8 cellular contexts compared by ENCODE assay signal in genomic region chr12:75334384-75335030, GRCh38. TPM values are rescaled to one million over a fixed set of nuclear protein-coding genes. Genes with fewer than 3 reads are reported as not detected.
DNase-seq lines count a peak whose midpoint lies in the region; ATAC-seq and TF ChIP-seq lines count a peak whose summit lies in the region.

Gene GLIPR1L1 (plus strand): TSS chr12:75334670. CDS start chr12:75334729, 59 bp downstream.

- ATAC-seq in GM23338: peak; percentile 94
- ATAC-seq in T-helper 17 cell: peak; percentile 83

- DNase-seq in GM23338 (ENCODE audit: low spot score) (peak; percentile 97), Kasumi-1 (lab: John Stamatoyannopoulos, UW) (peak; percentile 85 to 87), T-helper 17 cell (peak; percentile 58 to 74 (median 61)), astrocyte of the cerebellum (ENCODE audit: low read depth) (peak; percentile 87), hepatocyte (ENCODE audit: low spot score) (peak; percentile 92), retina (peak; percentile 89), SW480 (ENCODE audit: low spot score) (no peak)

- H3K36me3 ChIP-seq in GM23338 (ENCODE audit: insufficient read depth): no peaks in the 10 kb centered on the region
- H3K36me3 ChIP-seq in hepatocyte (replicated peaks; ENCODE audit: insufficient read depth, low read depth): no peaks in the 10 kb centered on the region

- H3K27ac Mint-ChIP-seq in GM23338 (no peak within 1 kb of the TSS), T-helper 17 cell (no peak within 1 kb of the TSS)

- H3K4me3 ChIP-seq in GM08714 (ENCODE audit: low read length): peak within 1 kb of the TSS; percentile 57
- H3K4me3 ChIP-seq in GM23338: peak within 1 kb of the TSS; percentile 47
- H3K4me3 ChIP-seq in astrocyte of the cerebellum (ENCODE audit: low read depth, low read length): peak within 1 kb of the TSS; percentile 52
- H3K4me3 ChIP-seq in hepatocyte: peak within 1 kb of the TSS; percentile 29

- peaks cover 5% of the 10 kb centered on the region; the same call in 1 of the 2 replicates for H3K4me1 ChIP-seq in GM23338 (ENCODE audit: insufficient read depth)
- H3K4me1 ChIP-seq in hepatocyte (ENCODE audit: insufficient read depth): no peaks in the 10 kb centered on the region

- H3K4me3 Mint-ChIP-seq in GM23338 (peak within 1 kb of the TSS; percentile 68), T-helper 17 cell (peak within 1 kb of the TSS; percentile 84)

- H3K4me2 ChIP-seq in GM23338 (peak within 1 kb of the TSS; percentile 65), hepatocyte (peak within 1 kb of the TSS; percentile 81)

- H2AFZ ChIP-seq in GM23338 (peak within 1 kb of the TSS; percentile 67; the same call in 1 of the 2 replicates), hepatocyte (peak within 1 kb of the TSS; percentile 78)

- H3F3A ChIP-seq in GM23338 (replicated peaks; ENCODE audit: low read depth): no peaks in the 10 kb centered on the region

- H3K9me2 ChIP-seq in GM23338 (ENCODE audit: insufficient read depth): no peaks in the 10 kb centered on the region
- H3K9me2 ChIP-seq in hepatocyte (replicated peaks; ENCODE audit: insufficient read depth): no peaks in the 10 kb centered on the region

- H3K27ac ChIP-seq in GM23338 (ENCODE audit: low read depth) (no peak within 1 kb of the TSS), hepatocyte (no peak within 1 kb of the TSS)

- peak; percentile 82 to 96 for TF ChIP-seq CTCF in GM23338 (conservative IDR thresholded peaks at IDR 0.05; ENCODE audit: low read depth in 2 of 2)
- TF ChIP-seq CTCF in astrocyte of the cerebellum (IDR thresholded peaks at IDR 0.05; ENCODE audit: low read depth, low read length, missing control alignments): peak; percentile 81
- peak; percentile 92 for TF ChIP-seq CTCF in hepatocyte (IDR thresholded peaks at IDR 0.05; ENCODE audit: poor library complexity)

- H4K20me1 ChIP-seq in GM23338 (replicated peaks; ENCODE audit: insufficient read depth): no peaks in the 10 kb centered on the region
- H4K20me1 ChIP-seq in hepatocyte (ENCODE audit: insufficient read depth, poor library complexity, severe bottlenecking): no peaks in the 10 kb centered on the region

- no peaks in the 10 kb centered on the region for H3K27me3 ChIP-seq in GM23338 (ENCODE audit: insufficient read depth)
- no peaks in the 10 kb centered on the region for H3K27me3 ChIP-seq in hepatocyte

- H3K9me3 ChIP-seq in T-helper 17 cell (ENCODE audit: control insufficient read depth, low read length, poor library complexity, severe bottlenecking) (no peaks in the 10 kb centered on the region), hepatocyte (ENCODE audit: low read depth) (no peaks in the 10 kb centered on the region)

- H3K79me2 ChIP-seq in GM23338 (replicated peaks; ENCODE audit: insufficient read depth): no peaks in the 10 kb centered on the region
- no peaks in the 10 kb centered on the region for H3K79me2 ChIP-seq in hepatocyte

- H3K9me3 Mint-ChIP-seq in GM23338: peaks cover 3% of the 10 kb centered on the region; the same call in 1 of the 3 replicates

- in situ Hi-C loops in astrocyte of the cerebellum (cut with HindIII; ENCODE audit: low sequenced_read_pairs): no loop called here

- 5% methylated on average over 23 of the region's 23 CpGs for WGBS in hepatocyte (ENCODE audit: low lambda C conversion rate, missing lambda C conversion rate)

- H3K27me3 Mint-ChIP-seq in GM23338 (ENCODE audit: insufficient read depth, low read depth, poor library complexity): peaks cover 4% of the 10 kb centered on the region
- peaks cover 15% of the 10 kb centered on the region for H3K27me3 Mint-ChIP-seq in T-helper 17 cell

- H3K4me1 Mint-ChIP-seq in GM23338 (peaks cover 12% of the 10 kb centered on the region), T-helper 17 cell (peaks cover 15% of the 10 kb centered on the region)

- H3K36me3 Mint-ChIP-seq in GM23338 (ENCODE audit: low read depth) (no peaks in the 10 kb centered on the region), T-helper 17 cell (ENCODE audit: low read depth) (no peaks in the 10 kb centered on the region)

TF ChIP-seq in GM23338, 12 proteins besides CTCF, POLR2A, EP300 and RAD21 (continues in another document):
- TF ChIP-seq POLR2AphosphoS5 (IDR thresholded peaks at IDR 0.05; ENCODE audit: low read depth): no peak
- TF ChIP-seq ZNF462 (CRISPR knock-in tag; IDR thresholded peaks at IDR 0.05): 0 out of 2 replicates have a peak, but pooled peaks have one; percentile 2

RNA-seq across cellular contexts. Expression of gene GLIPR1L1, which starts in this region (rescaled TPM):
- not detected in 2 replicates for total RNA-seq in GM23338 (2014; rRNA removed; shearing (Covaris generic))
- polyA plus RNA-seq in GM23338 (2016; fragmentation: Nextera tagmentation; extraction: Ambion mirVana) (3.1 and 4.4 TPM in 2 replicates), hepatocyte (0.27 TPM in 1 of 2 replicates, not detected in the other)
- total RNA-seq in T-helper 17 cell (not detected), hepatocyte (not detected in 2 replicates)

Comparison
In these comparisons a context has a peak if more than half of its experiments do, and no peak if none do; other contexts are left out.
1. Peak in DNase-seq and ATAC-seq in T-helper 17 cell; RNA of the gene not detected or under 1 TPM.
2. Peak in DNase-seq, H3K4me3 ChIP-seq and H3K4me2 ChIP-seq in hepatocyte; RNA of the gene not detected or under 1 TPM.